Comparison of ENCODE assay signal across 22 cellular contexts in genomic region chr17:69997332-69997731, GRCh38.
DNase-seq lines count a peak whose midpoint lies in the region; ATAC-seq, FAIRE-seq and TF ChIP-seq lines count a peak whose summit lies in the region.
"Had no signal": no experiment of that assay in that cellular context is flagged by ENCODE, and none has a peak within 500 bp of the region (broad histone marks: within the 10 kb centered on the region; RNA-seq: fewer than 3 reads in every experiment).

No MANE protein-coding gene starts in this region.

- peaks cover 7% of the 10 kb centered on the region for H3K4me1 ChIP-seq in adipocyte (ENCODE audit: control insufficient read depth, insufficient read depth, low read length)
- H3K4me1 ChIP-seq: body of pancreas, vagina had no signal

- no peak for ATAC-seq in omental fat pad (ENCODE audit: low FRiP score)
- ATAC-seq: activated CD8-positive, alpha-beta T cell treated with anti-CD3 and anti-CD28 coated beads, Interleukin-2, amount 10 ng/mL, durations not matched to agents 7 days and 5 days; activated T-cell treated with anti-CD3 and anti-CD28 coated beads, Interleukin-2, amount 50 U/mL, for 4 hours; body of pancreas had no signal

- no peaks in the 10 kb centered on the region for H3K36me3 ChIP-seq in adipocyte (ENCODE audit: control insufficient read depth, insufficient read depth, low read length, severe bottlenecking)
- H3K36me3 ChIP-seq: esophagus muscularis mucosa, sigmoid colon, vagina had no signal

- no peaks in the 10 kb centered on the region for H3K27me3 ChIP-seq in adipocyte (replicated peaks; ENCODE audit: control insufficient read depth, insufficient read depth, low read length)
- H3K27me3 ChIP-seq: body of pancreas, esophagus muscularis mucosa, sigmoid colon, vagina had no signal

- no peak for FAIRE-seq in D721Med (lab: Jason Lieb, UNC)

- peaks cover 5% of the 10 kb centered on the region for H3K9me3 ChIP-seq in adipocyte (ENCODE audit: control insufficient read depth, low read length)
- H3K9me3 ChIP-seq: body of pancreas, esophagus muscularis mucosa, vagina had no signal

- DNase-seq in ELR (ENCODE audit: low read depth) (peak; percentile 78), adipocyte (ENCODE audit: low read depth) (peak; percentile 74), fibroblast of mammary gland (ENCODE audit: low read depth) (peak; percentile 22), pulmonary artery endothelial cell (ENCODE audit: low read depth, low spot score) (peak; percentile 3), omental fat pad (ENCODE audit: low spot score) (no peak), NCI-H1105 (lab: John Stamatoyannopoulos, UW) (no peak), D721Med (ENCODE audit: insufficient read length, low spot score) (no peak)
- DNase-seq in activated CD4-positive, alpha-beta T cell treated with anti-CD3 and anti-CD28 coated beads, Interleukin-2, amount 50 U/mL, for 48 hours, result no peak
- DNase-seq: activated CD8-positive, alpha-beta T cell treated with anti-CD3 and anti-CD28 coated beads, Interleukin-2, amount 10 ng/mL, durations not matched to agents 7 days and 5 days; activated T-cell treated with anti-CD3 and anti-CD28 coated beads, Interleukin-2, amount 50 U/mL, for 4 hours; body of pancreas; COR-L47; hypothalamus; NCI-H1092 treated with DMSO at 0.1 percent for 48 hours; NCI-H2081 treated with DMSO at 0.1 percent for 48 hours; NCI-H526; SHP77 treated with DMSO at 0.1 percent for 48 hours; sigmoid colon; stimulated activated CD4-positive, alpha-beta T cell treated with anti-CD3 and anti-CD28 coated beads, Interleukin-4, amount 100 ng/mL, for 1 hour had no signal

- H3K4me3 ChIP-seq in adipocyte (ENCODE audit: low read length), result no peak overlapping the region
- no peak overlapping the region for H3K4me3 ChIP-seq in fibroblast of mammary gland (ENCODE audit: control insufficient read depth, low read depth, low read length)
- H3K4me3 ChIP-seq: body of pancreas, esophagus muscularis mucosa, sigmoid colon, vagina had no signal

- no peak overlapping the region for H3K9ac ChIP-seq in adipocyte (ENCODE audit: low read length)
- H3K9ac ChIP-seq: KMS-11 had no signal

- TF ChIP-seq CTCF in fibroblast of mammary gland (conservative IDR thresholded peaks at IDR 0.05; ENCODE audit: control insufficient read depth, insufficient read depth, low read depth, low read length) (no peak), omental fat pad (IDR thresholded peaks at IDR 0.05) (no peak), D721Med (IDR thresholded peaks at IDR 0.05; ENCODE audit: insufficient read depth, missing control alignments) (no peak)

Comparison
In these comparisons a context has a peak if more than half of its experiments do, and no peak if none do; other contexts are left out.
1. DNase-seq: peak in ELR (single experiment), adipocyte (single experiment), fibroblast of mammary gland (single experiment) and pulmonary artery endothelial cell (single experiment); none in omental fat pad (single experiment), NCI-H1105 (single experiment), activated CD4-positive, alpha-beta T cell treated with anti-CD3 and anti-CD28 coated beads, Interleukin-2, amount 50 U/mL, for 48 hours (0 of 2) and D721Med (single experiment).